13 cellular contexts compared by ENCODE assay signal in genomic region chr7:98357751-98358161, GRCh38. TPM values are rescaled to one million over a fixed set of nuclear protein-coding genes. Genes with fewer than 3 reads are reported as not detected.
DNase-seq lines count a peak whose midpoint lies in the region; ATAC-seq, FAIRE-seq and TF ChIP-seq lines count a peak whose summit lies in the region.
"Had no signal": no experiment of that assay in that cellular context is flagged by ENCODE, and none has a peak within 500 bp of the region (broad histone marks: within the 10 kb centered on the region; RNA-seq: fewer than 3 reads in every experiment).

No MANE protein-coding gene starts in this region.

- intact Hi-C loops in HepG2 (cut with micrococcal nuclease; ENCODE audit: unreplicated experiment): no loop called here

- peak overlapping the region; percentile 38 for H3K4me3 ChIP-seq in ACC112 (ENCODE audit: low read depth, low read length)
- H3K4me3 ChIP-seq in brain microvascular endothelial cell (ENCODE audit: low read depth, low read length): no peak overlapping the region
- H3K4me3 ChIP-seq in HepG2 (replicated peaks in 1 of 3; ENCODE audit: insufficient read depth in 1 of 3, low read depth in 2 of 3, low read length in 3 of 3): no peak overlapping the region; a peak in 1 of 6 replicates

- H3K4me2 ChIP-seq in HepG2 (ENCODE audit: low read depth, low read length): peak overlapping the region; percentile 42

- H3K4me1 ChIP-seq in ACC112 (ENCODE audit: control insufficient read depth, insufficient read depth, low read length, unreplicated experiment): peaks cover 31% of the 10 kb centered on the region
- peaks cover 44% of the 10 kb centered on the region for H3K4me1 ChIP-seq in HepG2 (ENCODE audit: insufficient read depth, low read length)

- CTCF ChIA-PET in HepG2 (lab: Yijun Ruan, JAX; ENCODE audit: low intra/inter-chr PET ratio, low total read pairs): no interaction called here

- H3K79me2 ChIP-seq in ACC112 (ENCODE audit: control insufficient read depth, insufficient read depth, low read length, unreplicated experiment): no peaks in the 10 kb centered on the region
- H3K79me2 ChIP-seq in HepG2 (ENCODE audit: insufficient read depth, low read length): no peaks in the 10 kb centered on the region

- peak; percentile 77 for FAIRE-seq in HepG2 (lab: Jason Lieb, UNC)

- POLR2A ChIA-PET in HepG2 (lab: Yijun Ruan, JAX): interaction anchor here (0.6 to 1.3 kb wide), 3 partner anchors 43 to 72 kb away, joined by 3 to 4 read pairs (median 3); partner anchors contain the start of gene BAIAP2L1

- H2AFZ ChIP-seq in ACC112 (ENCODE audit: low read length, unreplicated experiment) (no peak overlapping the region), HepG2 (ENCODE audit: low read length) (no peak overlapping the region)

- no peak for TF ChIP-seq POLR2A in HepG2 (IDR thresholded peaks at IDR 0.05; ENCODE audit: insufficient read depth in 1 of 2, low read depth in 2 of 2, low read length in 2 of 2)

- no peak for TF ChIP-seq RAD21 in HepG2 (CRISPR knock-in tag; IDR thresholded peaks at IDR 0.05)

- WGBS in HepG2 (ENCODE audit: low lambda C conversion rate): 19% methylated on average over 7 of the region's 7 CpGs

- BruUV-seq in HepG2 (replicated peaks; lab: Mats Ljungman, UMichigan): no TSS peak

- in situ Hi-C loops in brain microvascular endothelial cell (cut with HindIII; ENCODE audit: low pct_ligation_motif_present, low sequenced_read_pairs) (no loop called here), HepG2 (cut with HindIII; ENCODE audit: extremely low pct_ligation_motif_present, low pct_unique_long_range_greater_than_20kb) (no loop called here)

- H3K27me3 ChIP-seq in ACC112 (ENCODE audit: insufficient read depth, low read length) (no peaks in the 10 kb centered on the region), brain microvascular endothelial cell (replicated peaks) (no peaks in the 10 kb centered on the region), HepG2 (ENCODE audit: control insufficient read depth in 1 of 2, insufficient read depth in 2 of 2, low read length in 2 of 2) (no peaks in the 10 kb centered on the region)

- TF ChIP-seq CTCF in brain microvascular endothelial cell (IDR thresholded peaks at IDR 0.05; ENCODE audit: low read depth, low read length, missing control alignments): no peak
- no peak for TF ChIP-seq CTCF in HepG2 (CRISPR knock-in tag; IDR thresholded peaks at IDR 0.05)

- H3K9me3 ChIP-seq in HepG2 (ENCODE audit: low read length): no peaks in the 10 kb centered on the region

- peak overlapping the region; percentile 8; the same call in 1 of the 2 replicates for H3K9ac ChIP-seq in HepG2 (ENCODE audit: insufficient read depth, low read depth, low read length)

- no peaks in the 10 kb centered on the region for H3K36me3 ChIP-seq in ACC112 (ENCODE audit: insufficient read depth, low read length)
- no peaks in the 10 kb centered on the region for H3K36me3 ChIP-seq in brain microvascular endothelial cell (replicated peaks)
- H3K36me3 ChIP-seq in HepG2 (replicated peaks in 1 of 2; ENCODE audit: control insufficient read depth in 1 of 2, insufficient read depth in 2 of 2, low read length in 2 of 2): peaks cover 4 to 9% of the 10 kb centered on the region in 2 experiments; a peak in 3 of 5 replicates

- peak; percentile 68 for ATAC-seq in HepG2
- ATAC-seq in GM21390 (IDR thresholded peaks at IDR 0.05; ENCODE audit: unreplicated experiment): no peak
- ATAC-seq in HG02981 (IDR thresholded peaks at IDR 0.05; ENCODE audit: unreplicated experiment): no peak

- 0 out of 4 replicates have a peak, but pooled peaks of 1 of the 2 experiments have one; percentile 3 for TF ChIP-seq EP300 in HepG2 (IDR thresholded peaks at IDR 0.05; ENCODE audit: low read depth in 2 of 2, low read length in 2 of 2)
- no peak for TF ChIP-seq EP300 in HepG2 (CRISPR knock-in tag; IDR thresholded peaks at IDR 0.05; ENCODE audit: borderline replicate concordance)

- H3K27ac ChIP-seq in ACC112 (ENCODE audit: low read depth, low read length): peak overlapping the region; percentile 74
- peak overlapping the region; percentile 36 for H3K27ac ChIP-seq in brain microvascular endothelial cell
- H3K27ac ChIP-seq in HepG2 (ENCODE audit: extremely low read length, insufficient read depth, low read length): peak overlapping the region; percentile 48

- H4K20me1 ChIP-seq in HepG2 (ENCODE audit: insufficient read depth, low read length): peaks cover 10% of the 10 kb centered on the region; the same call in 1 of the 2 replicates

- DNase-seq in MV-4-11 (lab: John Stamatoyannopoulos, UW) (peak; percentile 45), brain microvascular endothelial cell (peak; percentile 49), HepG2 (ENCODE audit: low spot score) (peak; percentile 72), NCI-H2196 treated with DMSO at 0.1 percent for 48 hours (lab: John Stamatoyannopoulos, UW; ENCODE audit: unreplicated experiment) (no peak)
- no peak for DNase-seq in effector CD4-positive, alpha-beta T cell
- DNase-seq: cortex of kidney, hypothalamus, naive B cell, NCI-H2171 treated with DMSO at 0.1 percent for 48 hours, SHP77 treated with DMSO at 0.1 percent for 48 hours had no signal

TF ChIP-seq in HepG2, 621 proteins besides CTCF, POLR2A, EP300 and RAD21 (continues in another document):
- TF ChIP-seq KAT8 (CRISPR knock-in tag; IDR thresholded peaks at IDR 0.05): 0 out of 2 replicates have a peak, but pooled peaks have one; percentile 27
- TF ChIP-seq BCL6 (CRISPR knock-in tag; IDR thresholded peaks at IDR 0.05): peak; percentile 31; the same call in 1 of the 2 replicates
- TF ChIP-seq MED13 (CRISPR knock-in tag; IDR thresholded peaks at IDR 0.05): no peak
- TF ChIP-seq RFX5 (IDR thresholded peaks at IDR 0.05; ENCODE audit: low read depth, low read length): no peak
- peak; percentile 41; the same call in 1 of the 2 replicates for TF ChIP-seq THRA (CRISPR knock-in tag; IDR thresholded peaks at IDR 0.05; ENCODE audit: borderline replicate concordance)
- 0 out of 2 replicates have a peak, but pooled peaks have one; percentile 26 for TF ChIP-seq HDAC2 (CRISPR knock-in tag; IDR thresholded peaks at IDR 0.05)
- TF ChIP-seq SKI (IDR thresholded peaks at IDR 0.05; ENCODE audit: partially characterized antibody): peak; percentile 24
- no peak for TF ChIP-seq ELF4 (CRISPR knock-in tag; IDR thresholded peaks at IDR 0.05; ENCODE audit: borderline replicate concordance)
- no peak for TF ChIP-seq STAG1 (CRISPR knock-in tag; IDR thresholded peaks at IDR 0.05)
- peak; percentile 78; the same call in 1 of the 2 replicates for TF ChIP-seq CEBPB (IDR thresholded peaks at IDR 0.05; ENCODE audit: borderline replicate concordance, low read depth, low read length)
- no peak for TF ChIP-seq SOX6 (IDR thresholded peaks at IDR 0.05)
- TF ChIP-seq SOX6 (CRISPR knock-in tag; IDR thresholded peaks at IDR 0.05): peak; percentile 46; the same call in 1 of the 2 replicates
- TF ChIP-seq ZNF124 (CRISPR knock-in tag; IDR thresholded peaks at IDR 0.05): no peak
- TF ChIP-seq NFIC (IDR thresholded peaks at IDR 0.05; ENCODE audit: low read length): no peak
- TF ChIP-seq ZEB1 (IDR thresholded peaks at IDR 0.05; ENCODE audit: insufficient replicate concordance, low read depth): no peak
- TF ChIP-seq ARNT2 (CRISPR knock-in tag; IDR thresholded peaks at IDR 0.05; ENCODE audit: low read depth): no peak
- no peak for TF ChIP-seq FOXA1 (IDR thresholded peaks at IDR 0.05)
- TF ChIP-seq FOXA1 (CRISPR knock-in tag; IDR thresholded peaks at IDR 0.05): 0 out of 2 replicates have a peak, but pooled peaks have one; percentile 12
- TF ChIP-seq CEBPG (CRISPR knock-in tag; IDR thresholded peaks at IDR 0.05): peak; percentile 65

RNA-seq across cellular contexts. Expression of gene BAIAP2L1, which starts 43.1 kb away (rescaled TPM):
- total RNA-seq in HepG2 (2016; rRNA removed; fragmentation: Illumina TruSeq; extraction: Trizol): 13.0 and 13.7 TPM in 2 replicates
- 5.5 and 6.3 TPM in 2 replicates for total RNA-seq in HepG2 (2016; cell fraction: cytosol; rRNA removed; fragmentation: Illumina TruSeq; extraction: Trizol; ENCODE audit: low read depth)
- total RNA-seq in HepG2 (2016; cell fraction: insoluble cytoplasmic fraction; rRNA removed; fragmentation: Illumina TruSeq; extraction: Trizol): 11.1 and 13.2 TPM in 2 replicates
- 11.9 and 12.9 TPM in 2 replicates for total RNA-seq in HepG2 (2016; cell fraction: membrane; rRNA removed; fragmentation: Illumina TruSeq; extraction: Trizol)
- total RNA-seq in HepG2 (2016; cell fraction: nucleus; rRNA removed; fragmentation: Illumina TruSeq; extraction: Trizol): 8.6 and 9.2 TPM in 2 replicates
- polyA plus RNA-seq in HepG2 (2011; rRNA removed): 21.5 and 23.3 TPM in 2 replicates
- 15.8 and 16.8 TPM in 2 replicates for polyA plus RNA-seq in HepG2 (2011; cell fraction: cytosol; rRNA removed)
- 13.8 and 18.8 TPM in 2 replicates for polyA plus RNA-seq in HepG2 (2011; cell fraction: nucleus; rRNA removed)
- polyA plus RNA-seq in HepG2 (2012): 21.3 and 25.8 TPM in 2 replicates
- 11.6 and 12.1 TPM in 2 replicates for polyA plus RNA-seq in HepG2 (2016; cell fraction: cytosol; fragmentation: Illumina TruSeq; extraction: Trizol; ENCODE audit: low read depth)
- polyA plus RNA-seq in HepG2 (2016; cell fraction: insoluble cytoplasmic fraction; fragmentation: Illumina TruSeq; extraction: Trizol; ENCODE audit: low read depth): 20.8 and 27.2 TPM in 2 replicates
- 17.6 and 17.7 TPM in 2 replicates for polyA plus RNA-seq in HepG2 (2016; cell fraction: membrane; fragmentation: Illumina TruSeq; extraction: Trizol; ENCODE audit: low read depth)
- 18.6 and 20.4 TPM in 2 replicates for polyA plus RNA-seq in HepG2 (2016; cell fraction: nucleus; fragmentation: Illumina TruSeq; extraction: Trizol; ENCODE audit: insufficient read depth, low read depth)
- polyA minus RNA-seq in HepG2 (2011; rRNA and poly(A)+ RNA removed; ENCODE audit: low replicate concordance): 16.5 and 17.8 TPM in 2 replicates
- 10.0 and 14.2 TPM in 2 replicates for polyA minus RNA-seq in HepG2 (2011; cell fraction: cytosol; rRNA and poly(A)+ RNA removed)
- 15.8 and 24.1 TPM in 2 replicates for polyA minus RNA-seq in HepG2 (2011; cell fraction: nucleus; rRNA and poly(A)+ RNA removed)

Comparison
In these comparisons a context has a peak if more than half of its experiments do, and no peak if none do; other contexts are left out.
1. DNase-seq: peak in MV-4-11 (single experiment), brain microvascular endothelial cell (single experiment) and HepG2 (single experiment); none in NCI-H2196 treated with DMSO at 0.1 percent for 48 hours (single experiment) and effector CD4-positive, alpha-beta T cell (single experiment).
2. Peak in every context shown above with its lines, with median percentiles within 50 percentile points of each other: H3K27ac ChIP-seq.